In the genomic region with DNA sequence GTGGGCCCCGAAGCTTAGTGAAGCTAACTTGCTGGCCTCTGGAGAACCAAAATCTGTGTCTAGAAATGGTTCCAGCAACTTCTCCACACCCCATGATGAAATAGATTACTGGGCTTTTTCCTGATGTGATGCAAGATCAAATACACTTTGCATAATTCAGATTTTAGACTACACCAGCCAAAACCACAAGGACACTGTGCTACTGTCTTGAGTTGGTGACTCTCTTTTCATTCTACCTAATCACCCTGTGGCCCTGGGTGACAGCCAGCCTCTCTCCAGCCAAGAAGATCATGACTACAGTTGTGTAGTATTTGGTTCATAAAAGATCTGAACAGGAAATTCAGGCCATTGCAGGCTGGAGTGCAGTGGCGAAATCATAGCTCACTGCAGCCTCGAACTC, we compare ENCODE assay signal across 15 cellular contexts. TPM values are rescaled to one million over a fixed set of nuclear protein-coding genes. Genes with fewer than 3 reads are reported as not detected.
DNase-seq lines count a peak whose midpoint lies in the region; ATAC-seq and TF ChIP-seq lines count a peak whose summit lies in the region.
"Had no signal": no experiment of that assay in that cellular context is flagged by ENCODE, and none has a peak within 500 bp of the region (broad histone marks: within the 10 kb centered on the region; RNA-seq: fewer than 3 reads in every experiment).

No MANE protein-coding gene starts in this region.

- H4K91ac ChIP-seq in H9 (ENCODE audit: insufficient read length, low read depth, low read length): no peak overlapping the region

- no peaks in the 10 kb centered on the region for H3K4me1 ChIP-seq in H9 (ENCODE audit: insufficient read depth, low read length)
- H3K4me1 ChIP-seq: neural progenitor cell had no signal

- H2BK12ac ChIP-seq in H9 (ENCODE audit: insufficient read length, low read depth, low read length): no peak overlapping the region

- no peaks in the 10 kb centered on the region for H3K27me3 ChIP-seq in H9 (ENCODE audit: insufficient read depth, low read length)
- H3K27me3 ChIP-seq: neural progenitor cell had no signal

- H3K9ac ChIP-seq in H9 (ENCODE audit: extremely low read depth, insufficient read length, low read length): no peak overlapping the region
- H3K9ac ChIP-seq: neural progenitor cell had no signal

- no peaks in the 10 kb centered on the region for H3K79me2 ChIP-seq in H9 (ENCODE audit: insufficient read depth, low read length)

- H3K27ac ChIP-seq in H9 (ENCODE audit: insufficient read length, low read depth, low read length): no peak overlapping the region
- H3K27ac ChIP-seq: dorsolateral prefrontal cortex, neural progenitor cell had no signal

- H3K9me3 ChIP-seq in H9 (ENCODE audit: control insufficient read depth, low read depth, low read length): no peaks in the 10 kb centered on the region

- H3K9me3 Mint-ChIP-seq in H9: peaks cover 29 to 30% of the 10 kb centered on the region in 2 experiments
- peaks cover 14% of the 10 kb centered on the region for H3K9me3 Mint-ChIP-seq in activated T-helper 2 cell treated with anti-CD3 and anti-CD28 coated beads, Interferon-gamma antibody, Interleukin-2, Interleukin-4, amounts not matched to agents 10 μg/mL and 5 μg/mL and 100 μg/mL, durations not matched to agents 14 hours and 24 hours and 36 hours

- no peak overlapping the region for H2BK120ac ChIP-seq in H9 (ENCODE audit: low read depth, low read length, poor library complexity, severe bottlenecking)

- no peaks in the 10 kb centered on the region for H4K20me1 ChIP-seq in H9 (ENCODE audit: control insufficient read depth, insufficient read depth, insufficient read length)

- peaks cover 10% of the 10 kb centered on the region for H3K27me3 Mint-ChIP-seq in H9 (ENCODE audit: low read depth)
- peaks cover 5% of the 10 kb centered on the region for H3K27me3 Mint-ChIP-seq in activated T-helper 2 cell treated with anti-CD3 and anti-CD28 coated beads, Interferon-gamma antibody, Interleukin-2, Interleukin-4, amounts not matched to agents 10 μg/mL and 5 μg/mL and 100 μg/mL, durations not matched to agents 14 hours and 24 hours and 36 hours (ENCODE audit: low read depth)

- no peak overlapping the region for H3K23ac ChIP-seq in H9 (ENCODE audit: insufficient read length, low read depth, low read length)

- peaks cover 15 to 27% (median 18%) of the 10 kb centered on the region in 3 experiments for H3K36me3 Mint-ChIP-seq in H9 (ENCODE audit: insufficient read depth in 1 of 3, low read depth in 3 of 3)
- no peaks in the 10 kb centered on the region for H3K36me3 Mint-ChIP-seq in activated T-helper 2 cell treated with anti-CD3 and anti-CD28 coated beads, Interferon-gamma antibody, Interleukin-2, Interleukin-4, amounts not matched to agents 10 μg/mL and 5 μg/mL and 100 μg/mL, durations not matched to agents 14 hours and 24 hours and 36 hours (ENCODE audit: low read depth)
- H3K36me3 Mint-ChIP-seq: neural progenitor cell had no signal

- TF ChIP-seq CTCF in AG10803 (conservative IDR thresholded peaks at IDR 0.05; ENCODE audit: low read length) (no peak), H9 (conservative IDR thresholded peaks at IDR 0.05) (no peak)

- no peak for ATAC-seq in HG02588 (IDR thresholded peaks at IDR 0.05; ENCODE audit: unreplicated experiment)
- ATAC-seq in GM21423 (IDR thresholded peaks at IDR 0.05; ENCODE audit: unreplicated experiment): no peak

- DNase-seq in AG10803 (ENCODE audit: low read depth) (peak; percentile 88), H9 (no peak), SKM-1 treated with dmso at 0.1 percent for 144 hours (lab: John Stamatoyannopoulos, UW; ENCODE audit: unreplicated experiment) (peak; percentile 35), kidney tubule cell (ENCODE audit: low spot score) (peak; percentile 33), globus pallidus (ENCODE audit: low spot score) (no peak)
- no peak for DNase-seq in activated T-helper 2 cell treated with anti-CD3 and anti-CD28 coated beads, Interferon-gamma antibody, Interleukin-2, Interleukin-4, amounts not matched to agents 10 μg/mL and 5 μg/mL and 100 μg/mL, durations not matched to agents 14 hours and 24 hours and 36 hours (ENCODE audit: low spot score)
- DNase-seq: activated effector memory CD4-positive, alpha-beta T cell treated with anti-CD3 and anti-CD28 coated beads, Interleukin-2, amount 50 U/mL, for 16 hours; dorsolateral prefrontal cortex; KBM-7; NCI-H524 treated with DMSO at 0.1 percent for 48 hours; T1000 had no signal

- H3K79me1 ChIP-seq in H9 (ENCODE audit: insufficient read depth, low read depth, low read length, poor library complexity, severe bottlenecking): no peaks in the 10 kb centered on the region

- H3K4me3 Mint-ChIP-seq in H9: no peak overlapping the region
- no peak overlapping the region for H3K4me3 Mint-ChIP-seq in activated T-helper 2 cell treated with anti-CD3 and anti-CD28 coated beads, Interferon-gamma antibody, Interleukin-2, Interleukin-4, amounts not matched to agents 10 μg/mL and 5 μg/mL and 100 μg/mL, durations not matched to agents 14 hours and 24 hours and 36 hours (ENCODE audit: low read depth)
- H3K4me3 Mint-ChIP-seq: neural progenitor cell had no signal

- no peak overlapping the region for H2BK5ac ChIP-seq in H9 (ENCODE audit: insufficient read length, low read length)

- intact Hi-C loops in activated T-helper 2 cell treated with anti-CD3 and anti-CD28 coated beads, Interferon-gamma antibody, Interleukin-2, Interleukin-4, amounts not matched to agents 10 μg/mL and 5 μg/mL and 100 μg/mL, durations not matched to agents 14 hours and 24 hours and 36 hours (cut with micrococcal nuclease): no loop called here

- H3K56ac ChIP-seq in H9 (ENCODE audit: insufficient read length, low read depth, low read length): no peak overlapping the region

- peak overlapping the region; percentile 72 for H2AK5ac ChIP-seq in H9 (ENCODE audit: insufficient read length, low read length)

- no peak overlapping the region for H4K8ac ChIP-seq in H9 (replicated peaks; ENCODE audit: insufficient read length, low read depth, low read length)

- H3K4me3 ChIP-seq in AG10803 (ENCODE audit: low read length): no peak overlapping the region
- H3K4me3 ChIP-seq: dorsolateral prefrontal cortex, neural progenitor cell had no signal

- H2AFZ ChIP-seq in H9 (ENCODE audit: low read length): no peak overlapping the region
- H2AFZ ChIP-seq: neural progenitor cell had no signal

- no peak overlapping the region for H3K4ac ChIP-seq in H9 (ENCODE audit: low read depth, low read length)

- no peak overlapping the region for H4K5ac ChIP-seq in H9 (ENCODE audit: insufficient read length, low read depth, low read length)

- no peak overlapping the region for H2BK15ac ChIP-seq in H9 (ENCODE audit: low read depth, low read length)

- H3K23me2 ChIP-seq in H9 (ENCODE audit: insufficient read length, low read depth, low read length, poor library complexity, severe bottlenecking): no peaks in the 10 kb centered on the region

- no peak overlapping the region; a peak in 1 of 7 replicates for H3K27ac Mint-ChIP-seq in H9
- no peak overlapping the region for H3K27ac Mint-ChIP-seq in activated T-helper 2 cell treated with anti-CD3 and anti-CD28 coated beads, Interferon-gamma antibody, Interleukin-2, Interleukin-4, amounts not matched to agents 10 μg/mL and 5 μg/mL and 100 μg/mL, durations not matched to agents 14 hours and 24 hours and 36 hours
- H3K27ac Mint-ChIP-seq: neural progenitor cell had no signal

- no peaks in the 10 kb centered on the region for H3K4me1 Mint-ChIP-seq in H9
- peaks cover 9% of the 10 kb centered on the region for H3K4me1 Mint-ChIP-seq in activated T-helper 2 cell treated with anti-CD3 and anti-CD28 coated beads, Interferon-gamma antibody, Interleukin-2, Interleukin-4, amounts not matched to agents 10 μg/mL and 5 μg/mL and 100 μg/mL, durations not matched to agents 14 hours and 24 hours and 36 hours (ENCODE audit: low read depth)
- H3K4me1 Mint-ChIP-seq: neural progenitor cell had no signal

- H3T11ph ChIP-seq in H9 (ENCODE audit: low read length): no peak overlapping the region

- no peak overlapping the region for H2BK20ac ChIP-seq in H9 (ENCODE audit: low read depth, low read length, poor library complexity, severe bottlenecking)

- WGBS in H9 (ENCODE audit: extremely low coverage, insufficient read length, low lambda C conversion rate): no CpG with 5 or more reads among the region's 3 CpGs

- H3K4me2 ChIP-seq in H9 (ENCODE audit: insufficient read depth, insufficient read length, low read length): no peak overlapping the region
- H3K4me2 ChIP-seq: neural progenitor cell had no signal

- no peak overlapping the region for H3K14ac ChIP-seq in H9 (ENCODE audit: insufficient read depth, low read length)

- no peak overlapping the region for H3K18ac ChIP-seq in H9 (ENCODE audit: insufficient read length, low read depth, low read length)

RNA-seq across cellular contexts. Expression of gene AZGP1, which starts 22.2 kb away (rescaled TPM):
- 0.24 TPM in 1 of 2 replicates, not detected in the other for total RNA-seq in H9 (2021)
- not detected in 2 replicates for total RNA-seq in activated T-helper 2 cell treated with anti-CD3 and anti-CD28 coated beads, Interferon-gamma antibody, Interleukin-2, Interleukin-4, amounts not matched to agents 10 μg/mL and 5 μg/mL and 100 μg/mL, durations not matched to agents 14 hours and 24 hours and 36 hours
- total RNA-seq: temporal lobe had no signal

RNA-seq across cellular contexts. Expression of gene GJC3, which starts 24.2 kb away (rescaled TPM):
- total RNA-seq in H9 (2021): 1.4 and 2.3 TPM in 2 replicates
- 0.21 TPM in 1 of 2 replicates, not detected in the other for total RNA-seq in activated T-helper 2 cell treated with anti-CD3 and anti-CD28 coated beads, Interferon-gamma antibody, Interleukin-2, Interleukin-4, amounts not matched to agents 10 μg/mL and 5 μg/mL and 100 μg/mL, durations not matched to agents 14 hours and 24 hours and 36 hours
- total RNA-seq: temporal lobe had no signal

RNA-seq across cellular contexts. Expression of gene TRIM4, which starts 34.3 kb away (rescaled TPM):
- total RNA-seq in H9 (2021): 6.9 and 7.3 TPM in 2 replicates
- total RNA-seq in activated T-helper 2 cell treated with anti-CD3 and anti-CD28 coated beads, Interferon-gamma antibody, Interleukin-2, Interleukin-4, amounts not matched to agents 10 μg/mL and 5 μg/mL and 100 μg/mL, durations not matched to agents 14 hours and 24 hours and 36 hours: 21.8 and 23.2 TPM in 2 replicates

Comparison
In these comparisons a context has a peak if more than half of its experiments do, and no peak if none do; other contexts are left out.
1. DNase-seq: peak in AG10803 (single experiment), SKM-1 treated with dmso at 0.1 percent for 144 hours (single experiment) and kidney tubule cell (single experiment); none in H9 (single experiment), globus pallidus (single experiment) and activated T-helper 2 cell treated with anti-CD3 and anti-CD28 coated beads, Interferon-gamma antibody, Interleukin-2, Interleukin-4, amounts not matched to agents 10 μg/mL and 5 μg/mL and 100 μg/mL, durations not matched to agents 14 hours and 24 hours and 36 hours (single experiment).